8 cellular contexts compared by ENCODE assay signal in genomic region chr11:65134240-65134951, GRCh38. TPM values are rescaled to one million over a fixed set of nuclear protein-coding genes. Genes with fewer than 3 reads are reported as not detected.
DNase-seq lines count a peak whose midpoint lies in the region; ATAC-seq lines count a peak whose summit lies in the region.

Gene SYVN1, minus strand, starts transcription at chr11:65134519. Its CDS starts 918 bp downstream, at chr11:65133601.

- intact Hi-C loops in right cardiac atrium (cut with DNase I): loop anchor here in 2 of 4 donors (2.0 to 10.0 kb wide), 2 partner anchors 46 to 320 kb away; partner anchors contain the start of genes CAPN1 (in 1 of the 2) and MEN1 (in 1 of the 2)
- intact Hi-C loops in aorta (cut with DNase I): no loop called here

- under 1% methylated on average over 60 of the region's 60 CpGs for WGBS in right cardiac atrium
- WGBS in aorta, 2 donors: 1% methylated on average over 58 to 60 of the region's 60 CpGs

- ATAC-seq in GM18499 (IDR thresholded peaks at IDR 0.05; ENCODE audit: insufficient read depth, unreplicated experiment) (peak; percentile 31), HG02884 (IDR thresholded peaks at IDR 0.05; ENCODE audit: unreplicated experiment) (peak; percentile 43), right cardiac atrium (peak; percentile 93 to 94), aorta (ENCODE audit: low FRiP score) (peak; percentile 94)

- H3K36me3 ChIP-seq in aorta (ENCODE audit: control insufficient read depth in 1 of 2, insufficient read depth in 2 of 2, low read length in 1 of 2): peaks cover 0 to 12% of the 10 kb centered on the region in 2 donors

- H3K4me1 ChIP-seq in right cardiac atrium (ENCODE audit: control insufficient read depth, insufficient read depth, low read length) (peaks cover 6% of the 10 kb centered on the region), aorta (ENCODE audit: control insufficient read depth in 1 of 2, insufficient read depth in 2 of 2, low read length in 2 of 2) (no peaks in the 10 kb centered on the region)

- H3K27ac ChIP-seq in angular gyrus (ENCODE audit: low read depth, low read length): peak within 1 kb of the TSS; percentile 99
- peak within 1 kb of the TSS; percentile 88 for H3K27ac ChIP-seq in right cardiac atrium (ENCODE audit: low read length)
- H3K27ac ChIP-seq in aorta (ENCODE audit: low read depth in 1 of 2, low read length in 2 of 2): peak within 1 kb of the TSS; percentile 50 to 89

- H3K4me3 ChIP-seq in right cardiac atrium (ENCODE audit: low read length): peak within 1 kb of the TSS; percentile 66
- H3K4me3 ChIP-seq in aorta (ENCODE audit: low read length in 2 of 2): peak within 1 kb of the TSS; percentile 55 to 68

- DNase-seq in NCI-H146 treated with DMSO at 0.1 percent for 48 hours (lab: John Stamatoyannopoulos, UW; ENCODE audit: unreplicated experiment) (peak; percentile 91), T-helper 2 cell (peak; percentile 82 to 95 (median 90)), right cardiac atrium (peak; percentile 91 to 96 (median 96)), renal cortical epithelial cell (ENCODE audit: low read depth) (peak; percentile 68), aorta (peak; percentile 95 to 97)

- H3K9me3 ChIP-seq in right cardiac atrium (ENCODE audit: control insufficient read depth, low read length) (no peaks in the 10 kb centered on the region), aorta (ENCODE audit: control insufficient read depth, low read length) (no peaks in the 10 kb centered on the region)

- no peaks in the 10 kb centered on the region for H3K27me3 ChIP-seq in right cardiac atrium (ENCODE audit: control insufficient read depth, insufficient read depth)
- no peaks in the 10 kb centered on the region for H3K27me3 ChIP-seq in aorta (ENCODE audit: control insufficient read depth in 1 of 2, insufficient read depth in 2 of 2, low read length in 1 of 2)

RNA-seq across cellular contexts. Expression of gene SYVN1, which starts in this region (rescaled TPM):
- 10 to 100 TPM; 28.5 to 40.7 (median 32.8) TPM for total RNA-seq in right cardiac atrium
- 17.4 TPM for polyA plus RNA-seq in right cardiac atrium
- total RNA-seq in renal cortical epithelial cell: 17.2 and 49.8 TPM in 2 replicates
- total RNA-seq in aorta: 10 to 100 TPM; 50.2 to 64.0 TPM
- 10 to 100 TPM in 1 of 2 donors, 1 to 10 TPM in 1; 5.5 to 26.2 TPM for polyA plus RNA-seq in aorta

Comparison
In these comparisons a context has a peak if more than half of its experiments do, and no peak if none do; other contexts are left out.
1. Peak in every context shown above with its lines: DNase-seq, ATAC-seq, H3K4me3 ChIP-seq and H3K27ac ChIP-seq.
2. ATAC-seq: peak in every context shown above with its lines; median percentile 94 in aorta; 94 in right cardiac atrium; 43 in HG02884; 31 in GM18499.